ENCODE assay signal across 8 cellular contexts in the genomic region with DNA sequence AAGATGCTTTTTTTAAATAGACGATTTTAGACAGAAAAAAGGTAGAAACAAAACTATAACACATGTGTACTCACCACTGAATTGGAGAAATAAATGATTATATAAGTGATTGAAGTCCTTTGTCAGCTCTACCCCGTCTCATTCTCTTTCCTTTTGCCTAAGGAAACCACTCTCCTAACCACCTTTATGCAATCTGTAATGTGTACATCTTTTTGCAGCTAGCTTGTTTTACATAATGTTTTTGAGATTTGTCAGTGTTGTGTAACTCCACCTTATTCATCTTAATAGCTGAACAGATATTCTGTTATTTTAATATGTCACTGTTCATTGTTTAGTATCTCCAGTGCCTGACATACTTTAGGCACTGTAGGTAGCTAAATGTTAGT. TPM values are rescaled to one million over a fixed set of nuclear protein-coding genes. Genes with fewer than 3 reads are reported as not detected.
DNase-seq lines count a peak whose midpoint lies in the region; ATAC-seq, FAIRE-seq and TF ChIP-seq lines count a peak whose summit lies in the region.

No MANE protein-coding gene starts in this region.

- POLR2A ChIA-PET in CD8-positive, alpha-beta T cell (lab: Charles Lee), result interaction anchor here (0.8 to 2.4 kb wide), 5 partner anchors 12 to 679 kb away, joined by 3 to 23 read pairs (median 3); a partner anchor contains a TSS

- H3F3A ChIP-seq in OCI-LY1 (ENCODE audit: insufficient read depth, low read length), result no peaks in the 10 kb centered on the region

- no peaks in the 10 kb centered on the region for H3K9me2 ChIP-seq in OCI-LY1 (ENCODE audit: low read depth, low read length)

- DNase-seq in CD8-positive, alpha-beta T cell, result no peak
- DNase-seq in effector memory CD8-positive, alpha-beta T cell, result no peak
- DNase-seq in frontal cortex (ENCODE audit: low spot score in 2 of 2) (no peak), NCI-H2227 treated with DMSO at 0.1 percent for 48 hours (lab: John Stamatoyannopoulos, UW) (no peak), posterior vena cava (ENCODE audit: low spot score) (no peak)

- peaks cover 18% of the 10 kb centered on the region for H3K4me1 ChIP-seq in CD8-positive, alpha-beta T cell (ENCODE audit: insufficient read depth, low read length)
- H3K4me1 ChIP-seq in OCI-LY1 (ENCODE audit: insufficient read depth, low read length, severe bottlenecking) (peaks cover 32% of the 10 kb centered on the region), neuron (ENCODE audit: insufficient read depth, low read length) (peaks cover 28% of the 10 kb centered on the region)

- peaks cover 9% of the 10 kb centered on the region for H3K36me3 ChIP-seq in CD8-positive, alpha-beta T cell (ENCODE audit: insufficient read depth, low read length)
- peaks cover 14% of the 10 kb centered on the region for H3K36me3 ChIP-seq in OCI-LY1 (ENCODE audit: insufficient read depth, low read length)
- H3K36me3 ChIP-seq in neuron (ENCODE audit: insufficient read depth, low read length), result peaks cover 46% of the 10 kb centered on the region

- no peak for TF ChIP-seq CTCF in CD8-positive, alpha-beta T cell (IDR thresholded peaks at IDR 0.05)
- no peak for TF ChIP-seq CTCF in OCI-LY1 (IDR thresholded peaks at IDR 0.05; ENCODE audit: low read length)

- CTCF ChIA-PET in CD8-positive, alpha-beta T cell (lab: Charles Lee), result interaction anchor here (0.7 to 1.3 kb wide), 8 partner anchors 11 to 451 kb away, joined by 3 to 6 read pairs (median 3); a partner anchor contains a TSS

- no peaks in the 10 kb centered on the region for H3K9me3 Mint-ChIP-seq in CD8-positive, alpha-beta T cell
- no peaks in the 10 kb centered on the region for H3K9me3 Mint-ChIP-seq in effector memory CD8-positive, alpha-beta T cell

- peak overlapping the region; percentile 85 for H3K27ac ChIP-seq in CD8-positive, alpha-beta T cell (ENCODE audit: low read depth, low read length)
- peak overlapping the region; percentile 78 for H3K27ac ChIP-seq in OCI-LY1 (ENCODE audit: low read depth, low read length, poor library complexity, severe bottlenecking)

- H3K4me1 Mint-ChIP-seq in CD8-positive, alpha-beta T cell (ENCODE audit: low read depth), result peaks cover 40% of the 10 kb centered on the region
- peaks cover 25 to 29% of the 10 kb centered on the region in 2 donors for H3K4me1 Mint-ChIP-seq in effector memory CD8-positive, alpha-beta T cell (ENCODE audit: low read depth in 2 of 2)

- FAIRE-seq in frontal cortex (lab: Jason Lieb, UNC), result no peak

- peaks cover 37% of the 10 kb centered on the region for H3K79me2 ChIP-seq in OCI-LY1 (ENCODE audit: insufficient read depth, low read length)

- ATAC-seq in CD8-positive, alpha-beta T cell, result peak; percentile 6
- ATAC-seq in effector memory CD8-positive, alpha-beta T cell (replicated peaks), result peak; percentile 9
- ATAC-seq in GM21447 (IDR thresholded peaks at IDR 0.05; ENCODE audit: unreplicated experiment), result no peak

- H3K27me3 ChIP-seq in CD8-positive, alpha-beta T cell (ENCODE audit: insufficient read depth, low read length), result no peaks in the 10 kb centered on the region
- H3K27me3 ChIP-seq in OCI-LY1 (ENCODE audit: insufficient read depth, low read length) (no peaks in the 10 kb centered on the region), neuron (ENCODE audit: insufficient read depth, low read length) (no peaks in the 10 kb centered on the region)

- H2AFZ ChIP-seq in OCI-LY1 (ENCODE audit: low read length) (no peak overlapping the region), neuron (ENCODE audit: low read depth, low read length) (peak overlapping the region; percentile 63)

- peak overlapping the region; percentile 99 for H3K9ac ChIP-seq in OCI-LY1 (ENCODE audit: low read length)

- intact Hi-C loops in CD8-positive, alpha-beta T cell (cut with DNase I, micrococcal nuclease), result loop anchor here (1.0 to 5.0 kb wide), 3 partner anchors 20 to 681 kb away; a partner anchor contains a TSS
- intact Hi-C loops in posterior vena cava (cut with DNase I), result loop anchor here in 1 of 2 donors (2.0 kb wide), 1 partner anchor 76 kb away; no protein-coding TSS in a partner anchor

- H4K20me1 ChIP-seq in OCI-LY1 (ENCODE audit: insufficient read depth, low read length), result no peaks in the 10 kb centered on the region

- no peaks in the 10 kb centered on the region for H3K9me3 ChIP-seq in CD8-positive, alpha-beta T cell (ENCODE audit: low read length)
- H3K9me3 ChIP-seq in OCI-LY1 (ENCODE audit: low read length), result no peaks in the 10 kb centered on the region
- peaks cover 3% of the 10 kb centered on the region for H3K9me3 ChIP-seq in neuron (ENCODE audit: low read length)

- peak overlapping the region; percentile 97 for H3K27ac Mint-ChIP-seq in CD8-positive, alpha-beta T cell
- peak overlapping the region; percentile 100 for H3K27ac Mint-ChIP-seq in effector memory CD8-positive, alpha-beta T cell

- peak overlapping the region; percentile 82 for H3K4me3 ChIP-seq in CD8-positive, alpha-beta T cell (ENCODE audit: low read depth, low read length)
- H3K4me3 ChIP-seq in OCI-LY1 (ENCODE audit: low read depth, low read length, poor library complexity, severe bottlenecking), result peak overlapping the region; percentile 99
- peak overlapping the region; percentile 78 for H3K4me3 ChIP-seq in neuron (ENCODE audit: low read length)

- peak overlapping the region; percentile 93 for H3K4me3 Mint-ChIP-seq in CD8-positive, alpha-beta T cell
- H3K4me3 Mint-ChIP-seq in effector memory CD8-positive, alpha-beta T cell, result peak overlapping the region; percentile 100

- peaks cover 35% of the 10 kb centered on the region for H3K36me3 Mint-ChIP-seq in CD8-positive, alpha-beta T cell
- peaks cover 20% of the 10 kb centered on the region for H3K36me3 Mint-ChIP-seq in effector memory CD8-positive, alpha-beta T cell (ENCODE audit: insufficient read depth)

- H3K27me3 Mint-ChIP-seq in CD8-positive, alpha-beta T cell (ENCODE audit: low read depth), result no peaks in the 10 kb centered on the region
- no peaks in the 10 kb centered on the region for H3K27me3 Mint-ChIP-seq in effector memory CD8-positive, alpha-beta T cell

- H3K4me2 ChIP-seq in OCI-LY1 (ENCODE audit: low read length), result peak overlapping the region; percentile 80

RNA-seq across cellular contexts. Expression of a gene that starts 0.7 kb away (rescaled TPM):
- total RNA-seq in CD8-positive, alpha-beta T cell, result 10 to 100 TPM; 14.8 to 17.1 TPM
- total RNA-seq in frontal cortex, result 91.7 TPM
- 10 to 100 TPM; 30.4 to 36.8 TPM for total RNA-seq in posterior vena cava

RNA-seq across cellular contexts. Expression of a gene that starts 20.5 kb away (rescaled TPM):
- under 1 TPM; 0.43 to 0.47 TPM for total RNA-seq in CD8-positive, alpha-beta T cell
- total RNA-seq in frontal cortex (4.5 TPM), posterior vena cava (10 to 100 TPM; 19.3 to 26.2 TPM)

RNA-seq across cellular contexts. Expression of a gene that starts 27.2 kb away (rescaled TPM):
- 10 to 100 TPM; 60.4 to 61.7 TPM for total RNA-seq in CD8-positive, alpha-beta T cell
- 219 TPM for total RNA-seq in frontal cortex
- 100 to 1,000 TPM; 104 to 122 TPM for total RNA-seq in posterior vena cava
